In the genomic region with DNA sequence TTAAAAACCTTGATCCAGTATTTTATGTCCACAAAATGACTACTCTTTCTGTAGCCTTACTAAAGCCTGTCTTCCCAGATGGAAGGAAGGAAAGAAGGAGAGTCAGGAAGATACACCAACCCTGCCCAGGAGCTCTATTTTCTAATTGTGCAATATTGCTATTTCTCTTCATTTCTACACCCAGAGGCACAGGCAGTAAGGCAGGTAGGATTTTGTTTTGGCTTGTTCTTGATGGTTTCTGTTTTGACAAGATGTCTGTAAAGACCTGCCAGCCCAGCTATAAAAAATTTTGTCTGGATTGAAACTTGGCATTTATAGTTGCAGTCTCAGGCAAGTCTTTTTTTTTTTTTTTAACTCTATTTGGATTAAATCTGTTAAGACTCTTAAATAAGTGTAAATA, we compare ENCODE assay signal across 24 cellular contexts.
"Had no signal": no experiment of that assay in that cellular context is flagged by ENCODE, and none has a peak within 500 bp of the region (broad histone marks: within the 10 kb centered on the region; RNA-seq: fewer than 3 reads in every experiment).

No MANE protein-coding gene starts in this region.

- H3K4me3 Mint-ChIP-seq: memory B cell; naive thymus-derived CD4-positive, alpha-beta T cell; natural killer cell treated with Interleukin-12 subunit alpha and Interleukin-12 subunit beta and Interleukin-15 and Interleukin-18, amount 100 ng/mL, for 72 hours; stimulated activated memory B cell treated with anti-CD40 and anti-IgM and Interleukin-4, amounts not matched to agents 10 μg/mL and 1 μg/mL and 100 μg/mL, for 72 hours; stimulated activated naive CD8-positive, alpha-beta T cell treated with anti-CD3 and anti-CD28 coated beads, Interleukin-15, amount 100 ng/mL, for 72 hours had no signal

- ATAC-seq: mucosa of descending colon; naive thymus-derived CD4-positive, alpha-beta T cell; natural killer cell treated with Interleukin-12 subunit alpha and Interleukin-12 subunit beta and Interleukin-15 and Interleukin-18, amount 100 ng/mL, for 72 hours; right lobe of liver; stimulated activated memory B cell treated with anti-CD40 and anti-IgM and Interleukin-4, amounts not matched to agents 10 μg/mL and 1 μg/mL and 100 μg/mL, for 72 hours; stimulated activated naive CD8-positive, alpha-beta T cell treated with anti-CD3 and anti-CD28 coated beads, Interleukin-15, amount 100 ng/mL, for 72 hours had no signal

- H3K9me3 Mint-ChIP-seq: stimulated activated memory B cell treated with anti-CD40 and anti-IgM and Interleukin-4, amounts not matched to agents 10 μg/mL and 1 μg/mL and 100 μg/mL, for 72 hours had no signal

- H3K27me3 ChIP-seq: ovary, right atrium auricular region, right lobe of liver, transverse colon, upper lobe of left lung, vagina had no signal

- H3K36me3 Mint-ChIP-seq: natural killer cell treated with Interleukin-12 subunit alpha and Interleukin-12 subunit beta and Interleukin-15 and Interleukin-18, amount 100 ng/mL, for 72 hours; stimulated activated memory B cell treated with anti-CD40 and anti-IgM and Interleukin-4, amounts not matched to agents 10 μg/mL and 1 μg/mL and 100 μg/mL, for 72 hours had no signal

- H3K4me3 ChIP-seq: left ventricle myocardium inferior, lung, mucosa of descending colon, ovary, right atrium auricular region, right lobe of liver, smooth muscle cell, transverse colon, upper lobe of left lung, vagina had no signal

- DNase-seq: islet precursor cell; left ventricle myocardium inferior; midbrain; mucosa of descending colon; naive thymus-derived CD4-positive, alpha-beta T cell; ovary; right lobe of liver; stimulated activated CD4-positive, alpha-beta T cell treated with anti-CD3 and anti-CD28 coated beads, Interleukin-1b, Interleukin-23, amount 100 ng/mL, for 48 hours; stimulated activated CD4-positive, alpha-beta T cell treated with anti-CD3 and anti-CD28 coated beads, Interleukin-2, amount 100 ng/mL, for 48 hours; stimulated activated CD4-positive, alpha-beta T cell treated with anti-CD3 and anti-CD28 coated beads, Interleukin-4, amount 100 ng/mL, for 4 hours; stimulated activated CD8-positive, alpha-beta memory T cell treated with anti-CD3 and anti-CD28 coated beads, Interleukin-4, amount 100 ng/mL, for 48 hours; stimulated activated naive CD4-positive, alpha-beta T cell treated with Interleukin-2 at 50 U/mL for 16 hours; stimulated activated naive CD8-positive, alpha-beta T cell treated with anti-CD3 and anti-CD28 coated beads, Interleukin-15, amount 100 ng/mL, for 72 hours; substantia nigra; transverse colon; upper lobe of left lung had no signal

- H3K27ac Mint-ChIP-seq: memory B cell; natural killer cell treated with Interleukin-12 subunit alpha and Interleukin-12 subunit beta and Interleukin-15 and Interleukin-18, amount 100 ng/mL, for 72 hours; progenitor cell of endocrine pancreas; stimulated activated memory B cell treated with anti-CD40 and anti-IgM and Interleukin-4, amounts not matched to agents 10 μg/mL and 1 μg/mL and 100 μg/mL, for 72 hours; stimulated activated naive CD8-positive, alpha-beta T cell treated with anti-CD3 and anti-CD28 coated beads, Interleukin-15, amount 100 ng/mL, for 72 hours had no signal

- H3K4me1 ChIP-seq: left ventricle myocardium inferior, right atrium auricular region, right lobe of liver, transverse colon, upper lobe of left lung, vagina had no signal

- H3K27me3 Mint-ChIP-seq: memory B cell; naive thymus-derived CD4-positive, alpha-beta T cell; natural killer cell treated with Interleukin-12 subunit alpha and Interleukin-12 subunit beta and Interleukin-15 and Interleukin-18, amount 100 ng/mL, for 72 hours; progenitor cell of endocrine pancreas; stimulated activated naive CD8-positive, alpha-beta T cell treated with anti-CD3 and anti-CD28 coated beads, Interleukin-15, amount 100 ng/mL, for 72 hours had no signal

- H3K36me3 ChIP-seq: left ventricle myocardium inferior, ovary, right atrium auricular region, right lobe of liver, transverse colon, upper lobe of left lung, vagina had no signal

- H3K9me3 ChIP-seq: left ventricle myocardium inferior, mucosa of descending colon, ovary, right atrium auricular region, right lobe of liver, transverse colon, upper lobe of left lung, vagina had no signal

- H3K4me2 ChIP-seq: smooth muscle cell had no signal
